In genomic region chr16:68251812-68252211, GRCh38 we compare ENCODE assay signal across 26 cellular contexts. TPM values are rescaled to one million over a fixed set of nuclear protein-coding genes. Genes with fewer than 3 reads are reported as not detected.
DNase-seq lines count a peak whose midpoint lies in the region; ATAC-seq, FAIRE-seq and TF ChIP-seq lines count a peak whose summit lies in the region.
"Had no signal": no experiment of that assay in that cellular context is flagged by ENCODE, and none has a peak within 500 bp of the region (broad histone marks: within the 10 kb centered on the region; RNA-seq: fewer than 3 reads in every experiment).

No MANE protein-coding gene starts in this region.

- H3K4me1 Mint-ChIP-seq in activated CD4-positive, alpha-beta memory T cell treated with anti-CD3 and anti-CD28 coated beads for 36 hours (ENCODE audit: low read depth), result peaks cover 3% of the 10 kb centered on the region

- DNase-seq in OCI-LY7 (ENCODE audit: low spot score), result peak; percentile 92
- peak; percentile 80 for DNase-seq in cerebellum (ENCODE audit: low spot score)
- DNase-seq in myocyte (ENCODE audit: low read depth), result peak; percentile 86
- DNase-seq in thoracic aorta (ENCODE audit: low spot score), result no peak
- no peak for DNase-seq in effector CD4-positive, alpha-beta T cell
- DNase-seq in GM12892 (ENCODE audit: insufficient read length), result no peak
- DNase-seq in activated CD4-positive, alpha-beta memory T cell treated with anti-CD3 and anti-CD28 coated beads for 36 hours, result no peak
- DNase-seq: activated CD4-positive, alpha-beta T cell treated with anti-CD3 and anti-CD28 coated beads for 4 hours; brain microvascular endothelial cell; DMS53; Kasumi-1; left lung; midbrain; NCI-H1092; NCI-H1930; NCI-H2227 treated with DMSO at 0.1 percent for 48 hours; SHP77 treated with DMSO at 0.1 percent for 48 hours; stimulated activated CD4-positive, alpha-beta T cell treated with anti-CD3 and anti-CD28 coated beads, Interleukin-2, amount 100 ng/mL, for 48 hours; stimulated activated naive CD4-positive, alpha-beta T cell treated with Interleukin-2 at 50 U/mL for 16 hours; T-helper 1 cell; trophoblast cell had no signal

- FAIRE-seq in GM12892 (lab: Jason Lieb, UNC), result no peak
- FAIRE-seq: endothelial cell of umbilical vein, GM19239 had no signal

- no peaks in the 10 kb centered on the region for H3K27me3 Mint-ChIP-seq in activated CD4-positive, alpha-beta memory T cell treated with anti-CD3 and anti-CD28 coated beads for 36 hours

- TF ChIP-seq CTCF in OCI-LY7 (conservative IDR thresholded peaks at IDR 0.05; ENCODE audit: low read length), result 0 out of 2 replicates have a peak, but pooled peaks have one; percentile 15
- no peak for TF ChIP-seq CTCF in thoracic aorta (IDR thresholded peaks at IDR 0.05)

- H3K4me3 ChIP-seq in OCI-LY7 (ENCODE audit: low read depth, low read length, poor library complexity, severe bottlenecking), result peak overlapping the region; percentile 38
- no peak overlapping the region for H3K4me3 ChIP-seq in thoracic aorta
- H3K4me3 ChIP-seq: left lung had no signal

- no peak for ATAC-seq in thoracic aorta (ENCODE audit: insufficient number of reproducible peaks, low FRiP score, low read depth)
- no peak for ATAC-seq in GM18868 (IDR thresholded peaks at IDR 0.05; ENCODE audit: unreplicated experiment)
- ATAC-seq: HCT116, left lung had no signal

- POLR2A ChIA-PET in OCI-LY7 (lab: Charles Lee), result interaction anchor here (0.6 to 2.2 kb wide), 9 partner anchors 10 to 934 kb away, joined by 3 to 14 read pairs (median 5); partner anchors contain the start of genes NFATC3 and SLC7A6
- POLR2A ChIA-PET in activated CD4-positive, alpha-beta memory T cell treated with anti-CD3 and anti-CD28 coated beads for 36 hours (lab: Charles Lee), result no interaction called here

- H3K27me3 ChIP-seq in thoracic aorta (replicated peaks; ENCODE audit: insufficient read depth), result no peaks in the 10 kb centered on the region
- H3K27me3 ChIP-seq: brain microvascular endothelial cell, left lung had no signal

- H3K36me3 ChIP-seq in OCI-LY7 (ENCODE audit: insufficient read depth, low read length) (peaks cover 63% of the 10 kb centered on the region), thoracic aorta (peaks cover 52% of the 10 kb centered on the region)

- H3K9me3 ChIP-seq in OCI-LY7 (ENCODE audit: low read length) (no peaks in the 10 kb centered on the region), thoracic aorta (no peaks in the 10 kb centered on the region)
- H3K9me3 ChIP-seq: left lung had no signal

- BruUV-seq in OCI-LY7 (replicated peaks; lab: Mats Ljungman, UMichigan), result no TSS peak

- H3K27ac ChIP-seq in OCI-LY7 (ENCODE audit: low read depth, low read length, poor library complexity, severe bottlenecking), result peak overlapping the region; percentile 91
- peak overlapping the region; percentile 78 to 95 for H3K27ac ChIP-seq in thoracic aorta
- H3K27ac ChIP-seq: brain microvascular endothelial cell, left lung had no signal

- no peak overlapping the region for H3K27ac Mint-ChIP-seq in activated CD4-positive, alpha-beta memory T cell treated with anti-CD3 and anti-CD28 coated beads for 36 hours
- H3K27ac Mint-ChIP-seq: activated T-helper 2 cell treated with anti-CD3 and anti-CD28 coated beads, Interferon-gamma antibody, Interleukin-2, Interleukin-4, amounts not matched to agents 10 μg/mL and 5 μg/mL and 100 μg/mL, durations not matched to agents 14 hours and 24 hours and 36 hours had no signal

- H3K4me1 ChIP-seq in OCI-LY7 (ENCODE audit: insufficient read depth, low read length, poor library complexity, severe bottlenecking), result peaks cover 66% of the 10 kb centered on the region
- H3K4me1 ChIP-seq in thoracic aorta (ENCODE audit: control insufficient read depth in 1 of 2, low read depth in 2 of 2), result peaks cover 36 to 46% of the 10 kb centered on the region in 2 donors

- H4K20me1 ChIP-seq in OCI-LY7 (ENCODE audit: insufficient read depth, low read length), result no peaks in the 10 kb centered on the region

- peak overlapping the region; percentile 68 for H3K4me2 ChIP-seq in OCI-LY7 (ENCODE audit: low read length)

- H2AFZ ChIP-seq in OCI-LY7 (ENCODE audit: low read length), result peak overlapping the region; percentile 5; the same call in 1 of the 2 replicates

- H3K36me3 Mint-ChIP-seq in activated CD4-positive, alpha-beta memory T cell treated with anti-CD3 and anti-CD28 coated beads for 36 hours, result peaks cover 16% of the 10 kb centered on the region

- no peaks in the 10 kb centered on the region for H3K9me3 Mint-ChIP-seq in activated CD4-positive, alpha-beta memory T cell treated with anti-CD3 and anti-CD28 coated beads for 36 hours
- H3K9me3 Mint-ChIP-seq: activated T-helper 2 cell treated with anti-CD3 and anti-CD28 coated beads, Interferon-gamma antibody, Interleukin-2, Interleukin-4, amounts not matched to agents 10 μg/mL and 5 μg/mL and 100 μg/mL, durations not matched to agents 14 hours and 24 hours and 36 hours had no signal

- H3K79me2 ChIP-seq in OCI-LY7 (ENCODE audit: insufficient read depth, low read depth, low read length), result peaks cover 7% of the 10 kb centered on the region; the same call in 1 of the 2 replicates

- CTCF ChIA-PET in OCI-LY7 (lab: Charles Lee; ENCODE audit: unreplicated experiment), result interaction anchor here (0.6 to 1.3 kb wide), 3 partner anchors 12 to 1306 kb away, joined by 3 to 4 read pairs (median 3); partner anchors contain the start of gene SLC7A6
- CTCF ChIA-PET in activated CD4-positive, alpha-beta memory T cell treated with anti-CD3 and anti-CD28 coated beads for 36 hours (lab: Charles Lee), result interaction anchor here (2.1 to 3.8 kb wide), 3 partner anchors 10 to 77 kb away, joined by 5 to 27 read pairs (median 13); partner anchors contain the start of gene SLC7A6

- no peaks in the 10 kb centered on the region for H3K9me2 ChIP-seq in OCI-LY7 (ENCODE audit: insufficient read depth, low read length)

- intact Hi-C loops in OCI-LY7 (cut with micrococcal nuclease; ENCODE audit: unreplicated experiment), result loop anchor here (10.0 kb wide), 1 partner anchor 243 kb away; no protein-coding TSS in a partner anchor
- intact Hi-C loops in activated CD4-positive, alpha-beta memory T cell treated with anti-CD3 and anti-CD28 coated beads for 36 hours (cut with micrococcal nuclease), result no loop called here

- no peak for TF ChIP-seq POLR2A in GM12892 (IDR thresholded peaks at IDR 0.05; ENCODE audit: low read depth, low read length)

- H3K4me3 Mint-ChIP-seq in activated CD4-positive, alpha-beta memory T cell treated with anti-CD3 and anti-CD28 coated beads for 36 hours, result no peak overlapping the region

RNA-seq across cellular contexts. Expression of gene PLA2G15, which starts 6.6 kb away (rescaled TPM):
- total RNA-seq in OCI-LY7 (2014; rRNA removed; shearing (Covaris generic)), result 38.9 and 46.2 TPM in 2 replicates
- total RNA-seq in OCI-LY7 (2022), result 27.5 and 36.8 TPM in 2 replicates
- 13.2 TPM for total RNA-seq in cerebellum
- total RNA-seq in myocyte, result 127 and 180 TPM in 2 replicates
- polyA plus RNA-seq in myocyte (2012), result 72.6 TPM
- 10 to 100 TPM; 17.8 to 34.9 TPM for total RNA-seq in thoracic aorta
- 3.5 TPM for polyA plus RNA-seq in GM12892 (2012; ENCODE audit: missing spikeins)
- 1 to 10 TPM; 8.0 to 8.7 TPM for total RNA-seq in activated CD4-positive, alpha-beta memory T cell treated with anti-CD3 and anti-CD28 coated beads for 36 hours

RNA-seq across cellular contexts. Expression of gene SLC7A6, which starts 12.5 kb away (rescaled TPM):
- 50.9 and 53.1 TPM in 2 replicates for total RNA-seq in OCI-LY7 (2014; rRNA removed; shearing (Covaris generic))
- total RNA-seq in OCI-LY7 (2022) (79.5 and 98.8 TPM in 2 replicates), cerebellum (26.7 TPM), myocyte (28.0 and 36.4 TPM in 2 replicates), thoracic aorta (100 to 1,000 TPM in 1 of 2 donors, 10 to 100 TPM in 1; 92.1 to 125 TPM)
- polyA plus RNA-seq in myocyte (2012), result 24.6 TPM
- polyA plus RNA-seq in GM12892 (2012; ENCODE audit: missing spikeins), result 32.2 TPM
- 10 to 100 TPM; 62.8 to 63.8 TPM for total RNA-seq in activated CD4-positive, alpha-beta memory T cell treated with anti-CD3 and anti-CD28 coated beads for 36 hours

RNA-seq across cellular contexts. Expression of gene ESRP2, which starts 15.9 kb away (rescaled TPM):
- 0.08 TPM in 1 of 2 replicates, not detected in the other for total RNA-seq in OCI-LY7 (2014; rRNA removed; shearing (Covaris generic))
- not detected in 2 replicates for total RNA-seq in OCI-LY7 (2022)
- not detected for total RNA-seq in cerebellum
- total RNA-seq in myocyte, result 0.11 TPM in 1 of 2 replicates, not detected in the other
- 0.35 TPM for polyA plus RNA-seq in myocyte (2012)
- total RNA-seq in thoracic aorta, result 1 to 10 TPM; 2.0 to 9.1 TPM
- polyA plus RNA-seq in GM12892 (2012; ENCODE audit: missing spikeins), result 0.30 TPM
- total RNA-seq in activated CD4-positive, alpha-beta memory T cell treated with anti-CD3 and anti-CD28 coated beads for 36 hours, result under 1 TPM; 0.27 to 0.59 TPM

RNA-seq across cellular contexts. Expression of gene SLC7A6OS, which starts 58.9 kb away (rescaled TPM):
- total RNA-seq in OCI-LY7 (2014; rRNA removed; shearing (Covaris generic)), result 28.6 and 35.2 TPM in 2 replicates
- total RNA-seq in OCI-LY7 (2022), result 33.4 and 35.8 TPM in 2 replicates
- total RNA-seq in cerebellum, result 18.6 TPM
- total RNA-seq in myocyte, result 19.3 and 21.3 TPM in 2 replicates
- 12.5 TPM for polyA plus RNA-seq in myocyte (2012)
- 10 to 100 TPM; 15.6 to 22.6 TPM for total RNA-seq in thoracic aorta
- polyA plus RNA-seq in GM12892 (2012; ENCODE audit: missing spikeins), result 14.9 TPM
- 10 to 100 TPM; 20.6 to 22.2 TPM for total RNA-seq in activated CD4-positive, alpha-beta memory T cell treated with anti-CD3 and anti-CD28 coated beads for 36 hours

RNA-seq across cellular contexts. Expression of gene PRMT7, which starts 59.0 kb away (rescaled TPM):
- 75.3 and 85.1 TPM in 2 replicates for total RNA-seq in OCI-LY7 (2014; rRNA removed; shearing (Covaris generic))
- total RNA-seq in OCI-LY7 (2022) (80.4 and 85.5 TPM in 2 replicates), cerebellum (50.8 TPM), myocyte (48.9 and 59.6 TPM in 2 replicates), thoracic aorta (10 to 100 TPM; 46.6 to 74.2 TPM)
- polyA plus RNA-seq in myocyte (2012), result 44.8 TPM
- 39.4 TPM for polyA plus RNA-seq in GM12892 (2012; ENCODE audit: missing spikeins)
- total RNA-seq in activated CD4-positive, alpha-beta memory T cell treated with anti-CD3 and anti-CD28 coated beads for 36 hours, result 10 to 100 TPM; 60.4 to 62.8 TPM

Comparison
In these comparisons a context has a peak if more than half of its experiments do, and no peak if none do; other contexts are left out.
1. DNase-seq: peak in OCI-LY7 (single experiment), cerebellum (single experiment) and myocyte (single experiment); none in thoracic aorta (single experiment), effector CD4-positive, alpha-beta T cell (single experiment), GM12892 (single experiment) and activated CD4-positive, alpha-beta memory T cell treated with anti-CD3 and anti-CD28 coated beads for 36 hours (single experiment).